Comparison of ENCODE assay signal across 8 cellular contexts in genomic region chr6:31897612-31898199, GRCh38. TPM values are rescaled to one million over a fixed set of nuclear protein-coding genes. Genes with fewer than 3 reads are reported as not detected.
DNase-seq lines count a peak whose midpoint lies in the region; ATAC-seq and TF ChIP-seq lines count a peak whose summit lies in the region.

Gene EHMT2, minus strand, starts transcription at chr6:31897698. Its CDS starts 21 bp downstream, at chr6:31897677.

- H2AFZ ChIP-seq in neural progenitor cell (replicated peaks): peak within 1 kb of the TSS; percentile 96

- H3K4me1 ChIP-seq in neural progenitor cell: peaks cover 23% of the 10 kb centered on the region
- H3K4me1 ChIP-seq in stomach smooth muscle (ENCODE audit: control insufficient read depth, insufficient read depth, low read length): peaks cover 28% of the 10 kb centered on the region

- H3K9ac ChIP-seq in neural progenitor cell (peak within 1 kb of the TSS; percentile 73), stomach smooth muscle (ENCODE audit: low read length in 2 of 2) (peak within 1 kb of the TSS; percentile 91 to 92)

- H3K27me3 Mint-ChIP-seq in neural progenitor cell (ENCODE audit: insufficient read depth, low read depth): no peaks in the 10 kb centered on the region

- H3K36me3 ChIP-seq in MG63 (peaks cover 6% of the 10 kb centered on the region; the same call in 1 of the 2 replicates), neural progenitor cell (peaks cover 22% of the 10 kb centered on the region), stomach smooth muscle (ENCODE audit: control insufficient read depth in 2 of 2, insufficient read depth in 2 of 2, low read length in 2 of 2) (peaks cover 3 to 9% of the 10 kb centered on the region in 2 donors)

- DNase-seq in COR-L47 (lab: John Stamatoyannopoulos, UW) (peak; percentile 80), MG63 (peak; percentile 79), SIG-M5 treated with dmso at 0.1 percent for 504 hours (lab: John Stamatoyannopoulos, UW; ENCODE audit: unreplicated experiment) (peak; percentile 68), activated gamma-delta T cell treated with Interleukin-2 at 50 U/mL for 16 hours (peak; percentile 81), foreskin fibroblast (peak; percentile 75 to 94), neural progenitor cell (ENCODE audit: low spot score) (peak; percentile 96)

- H3K79me2 ChIP-seq in neural progenitor cell (ENCODE audit: low read depth): peaks cover 75% of the 10 kb centered on the region

- H3K9me3 ChIP-seq in MG63: no peaks in the 10 kb centered on the region
- H3K9me3 ChIP-seq in neural progenitor cell (ENCODE audit: low read depth): no peaks in the 10 kb centered on the region
- H3K9me3 ChIP-seq in stomach smooth muscle (ENCODE audit: control insufficient read depth in 2 of 2, low read length in 2 of 2): no peaks in the 10 kb centered on the region

- H3K27ac Mint-ChIP-seq in neural progenitor cell: peak within 1 kb of the TSS; percentile 89

- H3K9me3 Mint-ChIP-seq in neural progenitor cell: no peaks in the 10 kb centered on the region

- H4K20me1 ChIP-seq in neural progenitor cell (ENCODE audit: low read depth): peaks cover 42% of the 10 kb centered on the region

- peaks cover 14% of the 10 kb centered on the region for H3K36me3 Mint-ChIP-seq in neural progenitor cell

- peaks cover 56% of the 10 kb centered on the region for H3F3A ChIP-seq in neural progenitor cell (ENCODE audit: low read depth)

- no peaks in the 10 kb centered on the region for H3K27me3 ChIP-seq in MG63
- H3K27me3 ChIP-seq in neural progenitor cell: no peaks in the 10 kb centered on the region
- H3K27me3 ChIP-seq in stomach smooth muscle (ENCODE audit: control insufficient read depth in 1 of 2, insufficient read depth in 2 of 2, low read length in 2 of 2): no peaks in the 10 kb centered on the region

- H3K4me3 ChIP-seq in MG63: peak within 1 kb of the TSS; percentile 73
- H3K4me3 ChIP-seq in foreskin fibroblast (ENCODE audit: low read depth in 1 of 2, low read length in 2 of 2): peak within 1 kb of the TSS; percentile 88 to 96
- peak within 1 kb of the TSS; percentile 83 for H3K4me3 ChIP-seq in neural progenitor cell
- H3K4me3 ChIP-seq in stomach smooth muscle (ENCODE audit: low read length in 2 of 2): peak within 1 kb of the TSS; percentile 79 to 99

- H3K4me1 Mint-ChIP-seq in neural progenitor cell: peaks cover 38% of the 10 kb centered on the region

- H3K27ac ChIP-seq in neural progenitor cell: no peak within 1 kb of the TSS
- H3K27ac ChIP-seq in stomach smooth muscle (ENCODE audit: low read length): peak within 1 kb of the TSS; percentile 83

- peak within 1 kb of the TSS; percentile 98 for H3K4me3 Mint-ChIP-seq in neural progenitor cell

- H3K4me2 ChIP-seq in neural progenitor cell: peak within 1 kb of the TSS; percentile 99

- TF ChIP-seq CTCF in foreskin fibroblast (IDR thresholded peaks at IDR 0.05; ENCODE audit: low read depth, low read length) (no peak), neural progenitor cell (IDR thresholded peaks at IDR 0.05) (no peak)

- ATAC-seq in GM21529 (IDR thresholded peaks at IDR 0.05; ENCODE audit: unreplicated experiment): peak; percentile 47

RNA-seq across cellular contexts. Expression of gene EHMT2, which starts in this region (rescaled TPM):
- 30.4 and 38.9 TPM in 2 replicates for total RNA-seq in MG63 (2014; rRNA removed; shearing (Covaris generic); ENCODE audit: low replicate concordance)
- 93.3 and 189 TPM in 2 replicates for total RNA-seq in neural progenitor cell (ENCODE audit: low replicate concordance)
